ENCODE assay signal across 8 cellular contexts in the genomic region with DNA sequence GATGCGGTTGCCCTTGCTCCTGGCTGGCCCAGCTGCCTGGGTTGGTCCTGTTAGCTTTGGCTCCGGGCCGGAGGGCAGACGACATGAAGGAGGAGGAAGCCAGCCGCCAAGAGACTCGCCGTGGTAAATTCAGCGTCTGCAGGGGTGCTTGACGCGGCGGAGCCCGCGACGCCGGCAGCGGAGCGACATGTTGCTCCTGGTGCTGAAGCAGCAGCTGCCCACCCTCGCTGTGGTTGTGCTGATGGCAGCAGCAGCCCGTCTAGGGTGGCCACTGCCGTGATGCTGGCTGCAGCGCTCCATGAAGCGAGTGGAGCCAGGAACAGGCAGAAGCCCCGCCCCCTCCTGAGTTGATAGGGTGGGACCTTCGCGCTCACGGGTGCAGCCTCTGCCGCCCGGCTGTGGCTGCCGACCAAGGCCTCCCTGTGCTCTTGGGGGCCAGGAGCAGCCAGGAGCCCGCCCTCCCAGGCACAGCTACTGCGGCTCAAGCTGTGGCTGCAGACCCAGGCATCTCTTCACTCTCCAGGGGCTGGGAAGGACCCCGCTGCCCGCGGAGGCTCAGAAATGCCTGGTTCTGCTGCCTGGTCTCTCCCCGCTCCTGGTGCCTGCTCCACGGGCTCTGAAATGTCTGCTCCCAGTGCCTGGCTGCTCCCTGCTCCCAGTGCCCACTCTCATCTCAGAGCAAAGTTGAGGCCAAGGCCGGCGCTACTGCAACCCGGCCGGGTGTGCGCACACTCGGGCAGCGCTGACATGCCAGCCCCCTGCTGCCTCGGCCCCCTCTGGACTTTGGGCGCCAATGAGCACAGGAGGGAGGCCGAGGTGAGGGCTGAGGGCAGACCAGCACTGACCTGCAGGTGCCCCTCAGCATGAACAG. TPM values are rescaled to one million over a fixed set of nuclear protein-coding genes. Genes with fewer than 3 reads are reported as not detected.
DNase-seq lines count a peak whose midpoint lies in the region; ATAC-seq and TF ChIP-seq lines count a peak whose summit lies in the region.

No MANE protein-coding gene starts in this region.

- intact Hi-C loops in lower lobe of right lung (cut with DNase I): no loop called here

- H3K4me2 ChIP-seq in BLaER1: peak overlapping the region; percentile 94

- H3K4me3 ChIP-seq in BLaER1 (peak overlapping the region; percentile 65), lower lobe of right lung (peak overlapping the region; percentile 69)

- no peaks in the 10 kb centered on the region for H4K20me1 ChIP-seq in BLaER1

- H3K9ac ChIP-seq in BLaER1: peak overlapping the region; percentile 68

- H3K27me3 ChIP-seq in BLaER1 (no peaks in the 10 kb centered on the region), lower lobe of right lung (ENCODE audit: low read depth) (no peaks in the 10 kb centered on the region)

- H3K36me3 ChIP-seq in BLaER1 (no peaks in the 10 kb centered on the region), lower lobe of right lung (no peaks in the 10 kb centered on the region)

- H3K4me1 ChIP-seq in BLaER1 (peaks cover 35% of the 10 kb centered on the region), lower lobe of right lung (peaks cover 25% of the 10 kb centered on the region)

- ATAC-seq in GM19328 (IDR thresholded peaks at IDR 0.05; ENCODE audit: unreplicated experiment) (peak; percentile 62), HG03457 (IDR thresholded peaks at IDR 0.05; ENCODE audit: unreplicated experiment) (peak; percentile 47), lower lobe of right lung (peak; percentile 77 to 80)

- no peak for TF ChIP-seq CTCF in lower lobe of right lung (IDR thresholded peaks at IDR 0.05)

- H3K9me3 ChIP-seq in BLaER1: no peaks in the 10 kb centered on the region
- no peaks in the 10 kb centered on the region for H3K9me3 ChIP-seq in lower lobe of right lung

- DNase-seq in NCI-H524 treated with DMSO at 0.1 percent for 48 hours (lab: John Stamatoyannopoulos, UW): peak; percentile 36
- peak; percentile 77 for DNase-seq in activated CD4-positive, alpha-beta T cell treated with anti-CD3 and anti-CD28 coated beads, Interleukin-2, amount 50 U/mL, for 1 hour
- DNase-seq in dermis blood vessel endothelial cell: peak; percentile 71
- peak; percentile 92 for DNase-seq in lower lobe of right lung
- DNase-seq in stimulated activated CD4-positive, alpha-beta T cell treated with anti-CD3 and anti-CD28 coated beads, TNF-alpha, amount 100 ng/mL, for 24 hours (ENCODE audit: low read depth in 3 of 3): peak; percentile 64 to 85 (median 67)

- peak overlapping the region; percentile 40 for H3K27ac ChIP-seq in BLaER1
- peak overlapping the region; percentile 74 for H3K27ac ChIP-seq in lower lobe of right lung

RNA-seq across cellular contexts. Expression of a gene that starts 4.4 kb away (rescaled TPM):
- total RNA-seq in dermis blood vessel endothelial cell (7.7 and 16.5 TPM in 2 replicates), lower lobe of right lung (41.9 TPM)

RNA-seq across cellular contexts. Expression of a gene that starts 25.2 kb away (rescaled TPM):
- total RNA-seq in dermis blood vessel endothelial cell: 28.1 and 32.2 TPM in 2 replicates
- total RNA-seq in lower lobe of right lung: 39.8 TPM

RNA-seq across cellular contexts. Expression of a gene that starts 37.5 kb away (rescaled TPM):
- total RNA-seq in dermis blood vessel endothelial cell: 32.7 and 36.7 TPM in 2 replicates
- 25.0 TPM for total RNA-seq in lower lobe of right lung

RNA-seq across cellular contexts. Expression of a gene that starts 42.8 kb away (rescaled TPM):
- total RNA-seq in dermis blood vessel endothelial cell: 8.9 and 17.0 TPM in 2 replicates
- 9.1 TPM for total RNA-seq in lower lobe of right lung

Comparison
In these comparisons a context has a peak if more than half of its experiments do, and no peak if none do; other contexts are left out.
1. Peak in every context shown above with its lines: DNase-seq, ATAC-seq, H3K4me3 ChIP-seq and H3K27ac ChIP-seq.
2. DNase-seq: peak in every context shown above with its lines; median percentile 92 in lower lobe of right lung; 77 in activated CD4-positive, alpha-beta T cell treated with anti-CD3 and anti-CD28 coated beads, Interleukin-2, amount 50 U/mL, for 1 hour; 71 in dermis blood vessel endothelial cell; 67 in stimulated activated CD4-positive, alpha-beta T cell treated with anti-CD3 and anti-CD28 coated beads, TNF-alpha, amount 100 ng/mL, for 24 hours; 36 in NCI-H524 treated with DMSO at 0.1 percent for 48 hours.